In genomic region chr14:74697543-74697942, GRCh38 we compare ENCODE assay signal across 1 cellular context.
TF ChIP-seq lines count a peak whose summit lies in the region.

No MANE protein-coding gene starts in this region.

TF ChIP-seq in SK-N-SH, 30 proteins besides CTCF, POLR2A, EP300 and RAD21:
- TF ChIP-seq NFIC (IDR thresholded peaks at IDR 0.05; ENCODE audit: borderline replicate concordance) (no peak), SIN3A (IDR thresholded peaks at IDR 0.05; ENCODE audit: borderline replicate concordance, low read depth, low read length) (no peak), POLR2AphosphoS5 (IDR thresholded peaks at IDR 0.05; ENCODE audit: low read depth, low read length) (no peak), EZH2phosphoT487 (IDR thresholded peaks at IDR 0.05; ENCODE audit: borderline replicate concordance, low read depth) (no peak)
